In the genomic region with DNA sequence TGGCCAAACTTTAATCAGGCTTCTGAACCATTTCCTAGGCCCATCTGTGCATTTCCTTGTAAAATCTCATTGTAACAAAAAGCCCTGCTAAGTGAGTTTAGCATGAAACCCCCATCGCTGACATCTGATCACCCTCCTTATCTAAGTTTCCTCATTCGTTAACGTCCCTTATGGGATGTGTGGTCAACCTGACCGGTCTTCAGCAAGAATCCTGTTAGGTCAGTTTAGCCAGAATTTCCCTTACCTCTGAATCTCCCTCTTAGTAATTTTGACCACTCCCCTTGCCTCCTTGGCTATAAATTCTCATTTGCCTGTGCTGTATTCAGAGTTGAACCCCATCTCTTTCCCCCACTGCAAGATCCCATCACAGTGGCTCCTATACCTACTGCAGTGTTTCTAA, we compare ENCODE assay signal across 17 cellular contexts.
DNase-seq lines count a peak whose midpoint lies in the region; ATAC-seq and TF ChIP-seq lines count a peak whose summit lies in the region.
"Had no signal": no experiment of that assay in that cellular context is flagged by ENCODE, and none has a peak within 500 bp of the region (broad histone marks: within the 10 kb centered on the region; RNA-seq: fewer than 3 reads in every experiment).

No MANE protein-coding gene starts in this region.

- no peak overlapping the region for H3K9ac ChIP-seq in neural progenitor cell

- no peak overlapping the region; the same call in 1 of the 2 replicates for H3K27ac ChIP-seq in GM23338 (ENCODE audit: low read depth)
- no peak overlapping the region for H3K27ac ChIP-seq in WERI-Rb-1
- H3K27ac ChIP-seq in neural progenitor cell, result no peak overlapping the region
- H3K27ac ChIP-seq in RWPE1, result no peak overlapping the region
- H3K27ac ChIP-seq: HL-60 had no signal

- H3K4me1 ChIP-seq in GM23338 (ENCODE audit: insufficient read depth) (peaks cover 20% of the 10 kb centered on the region), neural progenitor cell (peaks cover 21% of the 10 kb centered on the region)

- H3K4me3 Mint-ChIP-seq in Calu3 (ENCODE audit: low read depth, unreplicated experiment), result peak overlapping the region; percentile 10
- H3K4me3 Mint-ChIP-seq in GM23338, result no peak overlapping the region
- no peak overlapping the region for H3K4me3 Mint-ChIP-seq in neural progenitor cell
- no peak overlapping the region for H3K4me3 Mint-ChIP-seq in stimulated activated naive CD8-positive, alpha-beta T cell treated with anti-CD3 and anti-CD28 coated beads, Interleukin-15, amount 100 ng/mL, for 72 hours
- H3K4me3 Mint-ChIP-seq: B cell; CD4-positive, CD25-positive, alpha-beta regulatory T cell; CD8-positive, alpha-beta memory T cell had no signal

- no peaks in the 10 kb centered on the region for H4K20me1 ChIP-seq in GM23338 (replicated peaks; ENCODE audit: insufficient read depth)
- H4K20me1 ChIP-seq in neural progenitor cell (ENCODE audit: low read depth), result no peaks in the 10 kb centered on the region

- intact Hi-C loops in Calu3 (cut with micrococcal nuclease; ENCODE audit: unreplicated experiment), result loop anchor here (2.0 to 5.0 kb wide), 3 partner anchors 65 to 445 kb away; no protein-coding TSS in a partner anchor

- CTCF ChIA-PET in Calu3 (lab: Charles Lee) (no interaction called here), RWPE1 (lab: Yijun Ruan, JAX) (interaction anchor here (0.6 kb wide), 1 partner anchor 259 kb away, joined by 4 read pairs; no protein-coding TSS in a partner anchor)

- H3K79me2 ChIP-seq in GM23338 (replicated peaks; ENCODE audit: insufficient read depth) (no peaks in the 10 kb centered on the region), neural progenitor cell (ENCODE audit: low read depth) (no peaks in the 10 kb centered on the region)

- peak; percentile 69 for DNase-seq in Calu3
- no peak for DNase-seq in GM23338 (ENCODE audit: low spot score)
- DNase-seq in WERI-Rb-1, result peak; percentile 7
- no peak for DNase-seq in neural progenitor cell (ENCODE audit: low spot score)
- DNase-seq in stimulated activated naive CD8-positive, alpha-beta T cell treated with anti-CD3 and anti-CD28 coated beads, Interleukin-15, amount 100 ng/mL, for 72 hours, result no peak
- DNase-seq in RWPE1 (ENCODE audit: low spot score), result no peak
- DNase-seq: C1 segment of cervical spinal cord; CD4-positive, CD25-positive, alpha-beta regulatory T cell; CD8-positive, alpha-beta memory T cell; COR-L47; GDM1; HCEC 1CT; IMR-90 had no signal

- H3K36me3 Mint-ChIP-seq in Calu3 (ENCODE audit: insufficient read depth, unreplicated experiment) (peaks cover 5% of the 10 kb centered on the region), GM23338 (ENCODE audit: low read depth) (peaks cover 9% of the 10 kb centered on the region), neural progenitor cell (no peaks in the 10 kb centered on the region)
- H3K36me3 Mint-ChIP-seq: CD4-positive, CD25-positive, alpha-beta regulatory T cell; CD8-positive, alpha-beta memory T cell had no signal

- TF ChIP-seq CTCF in Calu3 (IDR thresholded peaks at IDR 0.05; ENCODE audit: unreplicated experiment), result no peak
- no peak for TF ChIP-seq CTCF in GM23338 (conservative IDR thresholded peaks at IDR 0.05; ENCODE audit: low read depth in 2 of 2)
- no peak for TF ChIP-seq CTCF in WERI-Rb-1 (IDR thresholded peaks at IDR 0.05; ENCODE audit: low read depth, low read length)
- TF ChIP-seq CTCF in neural progenitor cell (IDR thresholded peaks at IDR 0.05), result no peak
- TF ChIP-seq CTCF in RWPE1 (conservative IDR thresholded peaks at IDR 0.05; ENCODE audit: low read depth), result no peak

- peak overlapping the region; percentile 48 for H3K27ac Mint-ChIP-seq in Calu3 (ENCODE audit: unreplicated experiment)
- H3K27ac Mint-ChIP-seq in GM23338, result no peak overlapping the region
- no peak overlapping the region for H3K27ac Mint-ChIP-seq in neural progenitor cell
- H3K27ac Mint-ChIP-seq in stimulated activated naive CD8-positive, alpha-beta T cell treated with anti-CD3 and anti-CD28 coated beads, Interleukin-15, amount 100 ng/mL, for 72 hours, result no peak overlapping the region
- H3K27ac Mint-ChIP-seq: B cell; CD4-positive, CD25-positive, alpha-beta regulatory T cell; CD8-positive, alpha-beta memory T cell had no signal

- ATAC-seq in GM23338 (no peak), GM19455 (IDR thresholded peaks at IDR 0.05; ENCODE audit: unreplicated experiment) (no peak)
- ATAC-seq in stimulated activated naive CD8-positive, alpha-beta T cell treated with anti-CD3 and anti-CD28 coated beads, Interleukin-15, amount 100 ng/mL, for 72 hours, result no peak
- ATAC-seq: K562 had no signal

- H3K9me2 ChIP-seq in GM23338 (ENCODE audit: insufficient read depth), result 0 out of 2 replicates have a peak, but pooled peaks cover 5% of the 10 kb centered on the region

- H3K4me1 Mint-ChIP-seq in Calu3 (ENCODE audit: low read depth, unreplicated experiment) (peaks cover 29% of the 10 kb centered on the region), GM23338 (peaks cover 21% of the 10 kb centered on the region), neural progenitor cell (no peaks in the 10 kb centered on the region)
- no peaks in the 10 kb centered on the region for H3K4me1 Mint-ChIP-seq in stimulated activated naive CD8-positive, alpha-beta T cell treated with anti-CD3 and anti-CD28 coated beads, Interleukin-15, amount 100 ng/mL, for 72 hours
- H3K4me1 Mint-ChIP-seq: B cell; CD4-positive, CD25-positive, alpha-beta regulatory T cell; CD8-positive, alpha-beta memory T cell had no signal

- H3K4me2 ChIP-seq in GM23338 (no peak overlapping the region), neural progenitor cell (no peak overlapping the region)

- H3K9me3 Mint-ChIP-seq in Calu3 (ENCODE audit: low read depth, unreplicated experiment), result no peaks in the 10 kb centered on the region
- H3K9me3 Mint-ChIP-seq in GM23338, result peaks cover 13% of the 10 kb centered on the region
- H3K9me3 Mint-ChIP-seq in neural progenitor cell, result peaks cover 7% of the 10 kb centered on the region
- peaks cover 0 to 11% of the 10 kb centered on the region in 2 donors for H3K9me3 Mint-ChIP-seq in stimulated activated naive CD8-positive, alpha-beta T cell treated with anti-CD3 and anti-CD28 coated beads, Interleukin-15, amount 100 ng/mL, for 72 hours

- no peaks in the 10 kb centered on the region for H3K27me3 ChIP-seq in GM23338 (ENCODE audit: insufficient read depth)
- no peaks in the 10 kb centered on the region for H3K27me3 ChIP-seq in WERI-Rb-1 (ENCODE audit: insufficient read depth, low read depth, severe bottlenecking)
- H3K27me3 ChIP-seq in neural progenitor cell, result no peaks in the 10 kb centered on the region

- H3K36me3 ChIP-seq in GM23338 (ENCODE audit: insufficient read depth) (no peaks in the 10 kb centered on the region), WERI-Rb-1 (no peaks in the 10 kb centered on the region), neural progenitor cell (no peaks in the 10 kb centered on the region)

- POLR2A ChIA-PET in RWPE1 (lab: Yijun Ruan, JAX; ENCODE audit: low non-redundant PET), result no interaction called here

- H3K9me3 ChIP-seq in WERI-Rb-1 (ENCODE audit: severe bottlenecking) (no peaks in the 10 kb centered on the region), neural progenitor cell (ENCODE audit: low read depth) (no peaks in the 10 kb centered on the region)

- no peaks in the 10 kb centered on the region for H3F3A ChIP-seq in GM23338 (replicated peaks; ENCODE audit: low read depth)
- no peaks in the 10 kb centered on the region for H3F3A ChIP-seq in neural progenitor cell (ENCODE audit: low read depth)

- no TSS peak for BruUV-seq in Calu3 (replicated peaks; lab: Mats Ljungman, UMichigan)

- H2AFZ ChIP-seq in GM23338 (peak overlapping the region; percentile 25; the same call in 1 of the 2 replicates), neural progenitor cell (replicated peaks) (peak overlapping the region; percentile 56)

- H3K27me3 Mint-ChIP-seq in Calu3 (ENCODE audit: unreplicated experiment) (no peaks in the 10 kb centered on the region), GM23338 (ENCODE audit: insufficient read depth, low read depth, poor library complexity) (peaks cover 2% of the 10 kb centered on the region), neural progenitor cell (ENCODE audit: insufficient read depth, low read depth) (no peaks in the 10 kb centered on the region)
- H3K27me3 Mint-ChIP-seq in stimulated activated naive CD8-positive, alpha-beta T cell treated with anti-CD3 and anti-CD28 coated beads, Interleukin-15, amount 100 ng/mL, for 72 hours, result no peaks in the 10 kb centered on the region
- H3K27me3 Mint-ChIP-seq: B cell; CD4-positive, CD25-positive, alpha-beta regulatory T cell; CD8-positive, alpha-beta memory T cell had no signal

- H3K4me3 ChIP-seq in GM23338 (no peak overlapping the region), WERI-Rb-1 (ENCODE audit: low read depth, low read length) (no peak overlapping the region), neural progenitor cell (no peak overlapping the region)
- H3K4me3 ChIP-seq: K562 had no signal

TF ChIP-seq in GM23338, 12 proteins besides CTCF, POLR2A, EP300 and RAD21:
- TF ChIP-seq STAT1 (IDR thresholded peaks at IDR 0.05; ENCODE audit: unreplicated experiment) (no peak), ZNF114 (CRISPR knock-in tag; IDR thresholded peaks at IDR 0.05) (no peak), NANOG (IDR thresholded peaks at IDR 0.05; ENCODE audit: borderline replicate concordance) (no peak), ZNF331 (CRISPR knock-in tag; IDR thresholded peaks at IDR 0.05; ENCODE audit: low read depth) (no peak), POLR2AphosphoS5 (IDR thresholded peaks at IDR 0.05; ENCODE audit: low read depth) (no peak)
TF ChIP-seq in GM23338: peak in this region for 0.

Comparison
In these comparisons a context has a peak if more than half of its experiments do, and no peak if none do; other contexts are left out.
1. DNase-seq: peak in Calu3 (single experiment) and WERI-Rb-1 (single experiment); none in GM23338 (single experiment), neural progenitor cell (single experiment), stimulated activated naive CD8-positive, alpha-beta T cell treated with anti-CD3 and anti-CD28 coated beads, Interleukin-15, amount 100 ng/mL, for 72 hours (0 of 2) and RWPE1 (single experiment).